34 cellular contexts compared by ENCODE assay signal in the genomic region with DNA sequence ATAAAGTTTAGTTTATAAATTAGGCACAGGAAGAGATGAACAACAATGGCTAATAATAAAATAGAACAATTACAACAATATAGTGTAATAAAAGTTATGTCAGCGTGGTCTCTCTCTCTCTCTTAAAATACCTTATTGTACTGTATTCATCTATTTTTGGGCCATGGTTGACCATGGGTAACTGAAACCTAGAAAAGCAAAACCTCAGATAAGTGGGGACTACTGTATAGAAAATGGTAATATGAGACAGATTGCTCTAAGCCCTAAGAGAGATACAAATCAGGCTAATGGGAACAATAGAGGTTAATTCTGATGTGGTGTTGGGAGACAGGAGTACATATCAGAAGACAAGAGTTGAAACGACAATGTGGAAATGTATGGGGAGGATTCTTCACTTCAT.
A peak's percentile ranks its signal among the peaks of the same experiment; 100 is the strongest.
DNase-seq lines count a peak whose midpoint lies in the region; ATAC-seq, FAIRE-seq and TF ChIP-seq lines count a peak whose summit lies in the region.
"Had no signal": no experiment of that assay in that cellular context is flagged by ENCODE, and none has a peak within 500 bp of the region (broad histone marks: within the 10 kb centered on the region; RNA-seq: fewer than 3 reads in every experiment).

No MANE protein-coding gene starts in this region.

- no peaks in the 10 kb centered on the region for H3K36me3 ChIP-seq in GM12878 (ENCODE audit: control insufficient read depth in 2 of 2, insufficient read depth in 2 of 2, low read length in 1 of 2)
- H3K36me3 ChIP-seq: colonic mucosa, esophagus muscularis mucosa, gastroesophageal sphincter, left lung, Peyer's patch, upper lobe of left lung had no signal

- peaks cover 8% of the 10 kb centered on the region; the same call in 2 of the 3 replicates for H3K9me3 ChIP-seq in GM12878 (replicated peaks; ENCODE audit: control insufficient read depth, insufficient read depth, low read length)
- H3K9me3 ChIP-seq: colonic mucosa had no signal

- TF ChIP-seq RAD21 in GM12878 (IDR thresholded peaks at IDR 0.05; ENCODE audit: insufficient read depth, low read depth, low read length) = no peak

- H3K27me3 ChIP-seq in GM12878 (replicated peaks in 1 of 2; ENCODE audit: control insufficient read depth in 2 of 2, insufficient read depth in 2 of 2, low read length in 1 of 2) (0 out of 4 replicates have a peak, but pooled peaks cover 0 to 2% of the 10 kb centered on the region in 2 experiments), foreskin keratinocyte (no peaks in the 10 kb centered on the region)
- H3K27me3 ChIP-seq: colonic mucosa, esophagus muscularis mucosa, gastroesophageal sphincter, left lung, Peyer's patch, upper lobe of left lung had no signal

- FAIRE-seq in GM12878 (lab: Jason Lieb, UNC) = no peak
- FAIRE-seq: bronchial epithelial cell, GM12892, H1, HTR-8/SVneo had no signal

- POLR2A ChIA-PET in GM12878 (lab: Charles Lee) = no interaction called here

- no peak overlapping the region for H3K4me3 ChIP-seq in GM12878
- H3K4me3 ChIP-seq: colonic mucosa, esophagus muscularis mucosa, gastroesophageal sphincter, left lung, Peyer's patch, upper lobe of left lung had no signal

- H3K4me1 ChIP-seq in GM12878 (ENCODE audit: control insufficient read depth, insufficient read depth, low read length) = peaks cover 21% of the 10 kb centered on the region
- no peaks in the 10 kb centered on the region for H3K4me1 ChIP-seq in foreskin keratinocyte
- H3K4me1 ChIP-seq: Caco-2, colonic mucosa, gastroesophageal sphincter, upper lobe of left lung had no signal

- peak overlapping the region; percentile 28; the same call in 1 of the 2 replicates for H3K4me2 ChIP-seq in GM12878 (ENCODE audit: control insufficient read depth, insufficient read depth)

- intact Hi-C loops in GM12878 (cut with micrococcal nuclease; ENCODE audit: unreplicated experiment) = no loop called here

- CTCF ChIA-PET in GM12878 (lab: Yijun Ruan, JAX) = interaction anchor here (1.3 to 1.9 kb wide), 4 partner anchors 22 to 698 kb away, joined by 4 to 6 read pairs (median 5); no protein-coding TSS in a partner anchor

- no TSS peak for BruUV-seq in GM12878 (replicated peaks; lab: Mats Ljungman, UMichigan)

- in situ Hi-C loops in GM12878 (cut with MboI) = no loop called here

- H3K27ac ChIP-seq in GM12878 (ENCODE audit: control insufficient read depth, insufficient read depth) (no peak overlapping the region), foreskin keratinocyte (no peak overlapping the region)
- H3K27ac ChIP-seq: colonic mucosa, esophagus muscularis mucosa, gastroesophageal sphincter, left lung, Peyer's patch, upper lobe of left lung had no signal

- H3K79me2 ChIP-seq in GM12878 (ENCODE audit: control insufficient read depth, insufficient read depth, low read length) = no peaks in the 10 kb centered on the region

- no peak for TF ChIP-seq EP300 in GM12878 (IDR thresholded peaks at IDR 0.05; ENCODE audit: borderline replicate concordance in 1 of 2, control insufficient read depth in 1 of 2, low read depth in 2 of 2, low read length in 2 of 2)

- SMC1A ChIA-PET in GM12878 (lab: Charles Lee; ENCODE audit: uncharacterized antibody, unreplicated experiment) = interaction anchor here (0.7 to 1.9 kb wide), 3 partner anchors 27 to 1360 kb away, joined by 3 to 7 read pairs (median 4); no protein-coding TSS in a partner anchor

- TF ChIP-seq CTCF in GM12878 (IDR thresholded peaks at IDR 0.05 in 2 of 3, conservative IDR thresholded peaks at IDR 0.05 in 1 of 3; ENCODE audit: control insufficient read depth in 2 of 3, extremely low read depth in 1 of 3, insufficient read depth in 1 of 3, low read depth in 3 of 3, low read length in 3 of 3) = no peak
- TF ChIP-seq CTCF in foreskin keratinocyte (conservative IDR thresholded peaks at IDR 0.05) = no peak

- H2AFZ ChIP-seq in GM12878 (ENCODE audit: control insufficient read depth, low read depth, low read length) = no peak overlapping the region

- no peak for TF ChIP-seq POLR2A in GM12878 (IDR thresholded peaks at IDR 0.05; ENCODE audit: low read depth, low read length)

- no peak overlapping the region for H3K9ac ChIP-seq in GM12878 (ENCODE audit: control insufficient read depth, insufficient read depth, low read length)

- ATAC-seq in GM18519 (IDR thresholded peaks at IDR 0.05; ENCODE audit: low FRiP score, unreplicated experiment) (peak; percentile 33), GM21390 (IDR thresholded peaks at IDR 0.05; ENCODE audit: unreplicated experiment) (peak; percentile 40), HG03064 (IDR thresholded peaks at IDR 0.05; ENCODE audit: low read depth, unreplicated experiment) (peak; percentile 41), GM12878 (peak; percentile 35), foreskin keratinocyte (no peak)
- ATAC-seq: gastroesophageal sphincter; left lung; stimulated activated effector memory CD8-positive, alpha-beta T cell treated with anti-CD3 and anti-CD28 coated beads, Interleukin-12 subunit alpha, Interleukin-12 subunit beta, amount 100 ng/mL, for 72 hours; WTC11 had no signal

- 55% methylated on average over 2 of the region's 2 CpGs for WGBS in GM12878 (ENCODE audit: insufficient coverage, insufficient replicate concordance, low lambda C conversion rate, missing lambda C conversion rate)

- DNase-seq in GM12878 (ENCODE audit: low read depth, low spot score) = no peak
- no peak for DNase-seq in activated CD4-positive, alpha-beta T cell treated with anti-CD3 and anti-CD28 coated beads, Interleukin-2, amount 50 U/mL, for 1 hour
- no peak for DNase-seq in foreskin keratinocyte
- DNase-seq in GM19240 (ENCODE audit: insufficient read length, low spot score) = no peak
- DNase-seq in stimulated activated CD4-positive, alpha-beta T cell treated with anti-CD3 and anti-CD28 coated beads, Interleukin-12 subunit alpha, Interleukin-12 subunit beta, amount 100 ng/mL, for 4 hours = no peak
- DNase-seq: activated naive CD4-positive, alpha-beta T cell treated with anti-CD3 and anti-CD28 coated beads, Interleukin-2, amount 10 ng/mL, durations not matched to agents 7 days and 5 days; amniotic stem cell; C1 segment of cervical spinal cord; Caco-2; colonic mucosa; hippocampal formation; immature natural killer cell; KBM-7; left lung; NCI-H1436 treated with DMSO at 0.1 percent for 48 hours; NCI-H510A; Peyer's patch; SIG-M5; stimulated activated CD4-positive, alpha-beta T cell treated with anti-CD3 and anti-CD28 coated beads, Interleukin-2, amount 100 ng/mL, for 48 hours; substantia nigra; SW 1271; T1000; upper lobe of left lung had no signal

- RAD21 ChIA-PET in GM12878 (lab: Charles Lee; ENCODE audit: unreplicated experiment) = no interaction called here

- no peaks in the 10 kb centered on the region for H4K20me1 ChIP-seq in GM12878 (ENCODE audit: control insufficient read depth, insufficient read depth)

TF ChIP-seq in GM12878, 131 proteins besides CTCF, POLR2A, EP300 and RAD21 (continues in another document):
- TF ChIP-seq ESRRA (IDR thresholded peaks at IDR 0.05; ENCODE audit: low read length) (no peak), JUNB (IDR thresholded peaks at IDR 0.05) (peak; percentile 28; the same call in 1 of the 2 replicates), TARDBP (IDR thresholded peaks at IDR 0.05; ENCODE audit: borderline replicate concordance) (no peak), CEBPB (IDR thresholded peaks at IDR 0.05; ENCODE audit: borderline replicate concordance in 1 of 2, low read depth in 2 of 2, low read length in 2 of 2) (0 out of 4 replicates have a peak, but pooled peaks of 1 of the 2 experiments have one; percentile 34), NFIC (IDR thresholded peaks at IDR 0.05; ENCODE audit: low read depth, low read length) (peak; percentile 62; the same call in 1 of the 2 replicates), MEF2B (IDR thresholded peaks at IDR 0.05; ENCODE audit: partially characterized antibody, poor library complexity, severe bottlenecking) (peak; percentile 91)
- TF ChIP-seq, protein P1, sequence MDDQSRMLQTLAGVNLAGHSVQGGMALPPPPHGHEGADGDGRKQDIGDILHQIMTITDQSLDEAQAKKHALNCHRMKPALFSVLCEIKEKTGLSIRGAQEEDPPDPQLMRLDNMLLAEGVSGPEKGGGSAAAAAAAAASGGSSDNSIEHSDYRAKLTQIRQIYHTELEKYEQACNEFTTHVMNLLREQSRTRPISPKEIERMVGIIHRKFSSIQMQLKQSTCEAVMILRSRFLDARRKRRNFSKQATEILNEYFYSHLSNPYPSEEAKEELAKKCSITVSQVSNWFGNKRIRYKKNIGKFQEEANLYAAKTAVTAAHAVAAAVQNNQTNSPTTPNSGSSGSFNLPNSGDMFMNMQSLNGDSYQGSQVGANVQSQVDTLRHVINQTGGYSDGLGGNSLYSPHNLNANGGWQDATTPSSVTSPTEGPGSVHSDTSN (IDR thresholded peaks at IDR 0.05; ENCODE audit: insufficient replicate concordance, low read depth, low read length) = no peak
- TF ChIP-seq, protein P2, sequence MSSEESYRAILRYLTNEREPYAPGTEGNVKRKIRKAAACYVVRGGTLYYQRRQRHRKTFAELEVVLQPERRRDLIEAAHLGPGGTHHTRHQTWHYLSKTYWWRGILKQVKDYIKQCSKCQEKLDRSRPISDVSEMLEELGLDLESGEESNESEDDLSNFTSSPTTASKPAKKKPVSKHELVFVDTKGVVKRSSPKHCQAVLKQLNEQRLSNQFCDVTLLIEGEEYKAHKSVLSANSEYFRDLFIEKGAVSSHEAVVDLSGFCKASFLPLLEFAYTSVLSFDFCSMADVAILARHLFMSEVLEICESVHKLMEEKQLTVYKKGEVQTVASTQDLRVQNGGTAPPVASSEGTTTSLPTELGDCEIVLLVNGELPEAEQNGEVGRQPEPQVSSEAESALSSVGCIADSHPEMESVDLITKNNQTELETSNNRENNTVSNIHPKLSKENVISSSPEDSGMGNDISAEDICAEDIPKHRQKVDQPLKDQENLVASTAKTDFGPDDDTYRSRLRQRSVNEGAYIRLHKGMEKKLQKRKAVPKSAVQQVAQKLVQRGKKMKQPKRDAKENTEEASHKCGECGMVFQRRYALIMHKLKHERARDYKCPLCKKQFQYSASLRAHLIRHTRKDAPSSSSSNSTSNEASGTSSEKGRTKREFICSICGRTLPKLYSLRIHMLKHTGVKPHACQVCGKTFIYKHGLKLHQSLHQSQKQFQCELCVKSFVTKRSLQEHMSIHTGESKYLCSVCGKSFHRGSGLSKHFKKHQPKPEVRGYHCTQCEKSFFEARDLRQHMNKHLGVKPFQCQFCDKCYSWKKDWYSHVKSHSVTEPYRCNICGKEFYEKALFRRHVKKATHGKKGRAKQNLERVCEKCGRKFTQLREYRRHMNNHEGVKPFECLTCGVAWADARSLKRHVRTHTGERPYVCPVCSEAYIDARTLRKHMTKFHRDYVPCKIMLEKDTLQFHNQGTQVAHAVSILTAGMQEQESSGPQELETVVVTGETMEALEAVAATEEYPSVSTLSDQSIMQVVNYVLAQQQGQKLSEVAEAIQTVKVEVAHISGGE (CRISPR knock-in tag; IDR thresholded peaks at IDR 0.05) = no peak
